ENCODE assay signal across 1 cellular context in genomic region chr19:56161534-56161933, GRCh38.
TF ChIP-seq lines count a peak whose summit lies in the region.

No MANE protein-coding gene starts in this region.

TF ChIP-seq in SK-N-SH, 30 proteins besides CTCF, POLR2A, EP300 and RAD21 (continued from another document):
- TF ChIP-seq REST (IDR thresholded peaks at IDR 0.05; ENCODE audit: low read depth, low read length) = no peak
- no peak for TF ChIP-seq GABPA (IDR thresholded peaks at IDR 0.05; ENCODE audit: low read depth)
- no peak for TF ChIP-seq SMC3 (IDR thresholded peaks at IDR 0.05; ENCODE audit: low read depth, low read length)
- no peak for TF ChIP-seq YY1 (IDR thresholded peaks at IDR 0.05; ENCODE audit: low read depth)
- TF ChIP-seq ZBTB33 (IDR thresholded peaks at IDR 0.05; ENCODE audit: borderline replicate concordance, low read depth) = no peak
TF ChIP-seq in SK-N-SH: peak in this region for 0.
